ENCODE assay signal across 10 cellular contexts in genomic region chr5:88679638-88680037, GRCh38.
DNase-seq lines count a peak whose midpoint lies in the region; ATAC-seq and TF ChIP-seq lines count a peak whose summit lies in the region.
"Had no signal": no experiment of that assay in that cellular context is flagged by ENCODE, and none has a peak within 500 bp of the region (broad histone marks: within the 10 kb centered on the region; RNA-seq: fewer than 3 reads in every experiment).

No MANE protein-coding gene starts in this region.

- peaks cover 6% of the 10 kb centered on the region for H3K9me3 Mint-ChIP-seq in central memory CD8-positive, alpha-beta T cell

- H2AFZ ChIP-seq in KMS-11 (ENCODE audit: low read depth): no peak overlapping the region
- no peak overlapping the region for H2AFZ ChIP-seq in osteoblast (ENCODE audit: low read length)

- H3K4me3 ChIP-seq in KMS-11 (IDR thresholded peaks at IDR 0.05; ENCODE audit: insufficient read depth, low read depth, low read length) (no peak overlapping the region), osteoblast (ENCODE audit: insufficient read depth, low read length) (no peak overlapping the region), gastroesophageal sphincter (peak overlapping the region in 1 of 2 donors; percentile 47)
- H3K4me3 ChIP-seq: lung had no signal

- no peaks in the 10 kb centered on the region for H3K27me3 ChIP-seq in KMS-11 (ENCODE audit: insufficient read depth, low read depth)
- peaks cover 98% of the 10 kb centered on the region for H3K27me3 ChIP-seq in osteoblast (ENCODE audit: insufficient read depth, low read length)
- peaks cover 100% of the 10 kb centered on the region for H3K27me3 ChIP-seq in gastroesophageal sphincter

- DNase-seq in ELF-1 (ENCODE audit: low read depth, low spot score) (peak; percentile 24), osteoblast (ENCODE audit: insufficient read length, low spot score, missing footprints) (peak; percentile 44)
- DNase-seq in central memory CD8-positive, alpha-beta T cell (ENCODE audit: low spot score in 2 of 2): no peak
- no peak for DNase-seq in stimulated activated CD4-positive, alpha-beta T cell treated with anti-CD3 and anti-CD28 coated beads, Interleukin-2, amount 100 ng/mL, for 48 hours
- DNase-seq: amniotic stem cell had no signal

- 18 to 21% methylated on average over 7 to 14 of the region's 14 CpGs for WGBS in gastroesophageal sphincter (ENCODE audit: low coverage in 1 of 2), 2 donors

- H3K9me3 ChIP-seq in osteoblast (ENCODE audit: low read depth, low read length) (no peaks in the 10 kb centered on the region), gastroesophageal sphincter (no peaks in the 10 kb centered on the region)
- H3K9me3 ChIP-seq: Caco-2 had no signal

- peaks cover 11% of the 10 kb centered on the region for H3K36me3 Mint-ChIP-seq in central memory CD8-positive, alpha-beta T cell (ENCODE audit: insufficient read depth)

- no peak overlapping the region for H3K27ac Mint-ChIP-seq in central memory CD8-positive, alpha-beta T cell (ENCODE audit: low read depth)

- peak overlapping the region; percentile 67; the same call in 1 of the 2 replicates for H3K4me2 ChIP-seq in KMS-11
- no peak overlapping the region for H3K4me2 ChIP-seq in osteoblast (ENCODE audit: insufficient read depth, low read length)

- H3K27ac ChIP-seq in KMS-11 (no peak overlapping the region), osteoblast (ENCODE audit: low read depth, low read length) (no peak overlapping the region), gastroesophageal sphincter (no peak overlapping the region)

- no peak for ATAC-seq in central memory CD8-positive, alpha-beta T cell (replicated peaks; ENCODE audit: extremely low read depth, poor library complexity, severe bottlenecking)
- no peak for ATAC-seq in HG03342 (IDR thresholded peaks at IDR 0.05; ENCODE audit: unreplicated experiment)
- ATAC-seq in gastroesophageal sphincter: no peak

- H3K4me1 ChIP-seq in KMS-11 (ENCODE audit: low read depth, poor library complexity, severe bottlenecking) (peaks cover 40% of the 10 kb centered on the region), osteoblast (ENCODE audit: insufficient read depth, low read length) (peaks cover 3% of the 10 kb centered on the region), gastroesophageal sphincter (peaks cover 0 to 39% (median 9%) of the 10 kb centered on the region in 3 donors)

- H4K20me1 ChIP-seq in KMS-11 (ENCODE audit: insufficient read depth) (no peaks in the 10 kb centered on the region), osteoblast (ENCODE audit: insufficient read depth, low read length) (no peaks in the 10 kb centered on the region)

- TF ChIP-seq POLR2A in gastroesophageal sphincter (IDR thresholded peaks at IDR 0.05): no peak

- peaks cover 13% of the 10 kb centered on the region; the same call in 1 of the 2 replicates for H3K79me2 ChIP-seq in KMS-11 (ENCODE audit: insufficient read depth, low read depth)
- no peaks in the 10 kb centered on the region for H3K79me2 ChIP-seq in osteoblast (ENCODE audit: insufficient read depth, low read length)

- H3K36me3 ChIP-seq in KMS-11 (ENCODE audit: insufficient read depth): no peaks in the 10 kb centered on the region
- H3K36me3 ChIP-seq in osteoblast (ENCODE audit: insufficient read depth, low read length): no peaks in the 10 kb centered on the region
- H3K36me3 ChIP-seq in gastroesophageal sphincter: no peaks in the 10 kb centered on the region

- peak overlapping the region; percentile 18 for H3K4me3 Mint-ChIP-seq in central memory CD8-positive, alpha-beta T cell

- TF ChIP-seq CTCF in KMS-11 (conservative IDR thresholded peaks at IDR 0.05; ENCODE audit: low read depth, low read length): no peak
- TF ChIP-seq CTCF in osteoblast (IDR thresholded peaks at IDR 0.05; ENCODE audit: extremely low read depth, low read depth, low read length): no peak
- TF ChIP-seq CTCF in gastroesophageal sphincter (IDR thresholded peaks at IDR 0.05): no peak

- peaks cover 19% of the 10 kb centered on the region for H3K4me1 Mint-ChIP-seq in central memory CD8-positive, alpha-beta T cell

- peaks cover 97% of the 10 kb centered on the region for H3K27me3 Mint-ChIP-seq in central memory CD8-positive, alpha-beta T cell

- no peak overlapping the region for H3K9ac ChIP-seq in KMS-11

- no peak for TF ChIP-seq EP300 in gastroesophageal sphincter (IDR thresholded peaks at IDR 0.05)

Comparison
In these comparisons a context has a peak if more than half of its experiments do, and no peak if none do; other contexts are left out.
1. DNase-seq: peak in ELF-1 (single experiment) and osteoblast (single experiment); none in central memory CD8-positive, alpha-beta T cell (0 of 2) and stimulated activated CD4-positive, alpha-beta T cell treated with anti-CD3 and anti-CD28 coated beads, Interleukin-2, amount 100 ng/mL, for 48 hours (0 of 2).